In the genomic region with DNA sequence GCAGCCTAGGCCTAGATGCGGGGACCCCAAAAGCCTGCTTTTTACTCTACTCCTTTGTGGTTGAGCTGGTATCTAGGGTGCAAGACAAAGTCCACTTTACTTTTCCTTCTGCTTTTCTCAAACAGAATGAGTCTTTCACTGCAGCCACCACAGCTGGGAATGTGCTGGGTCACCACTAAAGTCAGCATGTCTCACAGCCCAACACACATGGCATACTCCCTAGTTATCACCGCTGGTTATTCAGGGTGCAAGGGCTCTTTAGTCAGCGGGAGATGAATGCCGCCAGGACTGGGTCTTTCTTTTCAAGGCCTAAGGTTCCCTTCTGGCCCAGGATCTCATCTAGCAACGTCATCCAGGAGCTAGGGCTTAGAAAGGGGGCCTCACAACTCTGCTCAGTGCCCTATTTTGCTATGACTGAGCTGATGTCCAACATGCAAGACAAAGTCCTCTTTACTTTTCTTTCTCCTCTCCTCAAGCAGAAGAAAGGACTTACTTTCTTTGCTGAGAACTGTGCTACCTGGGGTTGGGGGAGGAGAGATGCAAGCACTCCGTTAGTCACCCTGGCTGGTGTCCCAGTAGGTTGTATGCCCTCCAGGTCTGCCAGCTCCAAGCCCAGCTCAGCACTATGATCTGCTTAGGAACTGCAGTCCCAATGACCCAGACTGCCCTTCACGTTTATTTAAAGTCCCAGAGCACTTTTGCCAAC, we compare ENCODE assay signal across 16 cellular contexts. TPM values are rescaled to one million over a fixed set of nuclear protein-coding genes. Genes with fewer than 3 reads are reported as not detected.
DNase-seq lines count a peak whose midpoint lies in the region; ATAC-seq and TF ChIP-seq lines count a peak whose summit lies in the region.
"Had no signal": no experiment of that assay in that cellular context is flagged by ENCODE, and none has a peak within 500 bp of the region (broad histone marks: within the 10 kb centered on the region; RNA-seq: fewer than 3 reads in every experiment).

No MANE protein-coding gene starts in this region.

- H3K4me3 Mint-ChIP-seq in neural progenitor cell, result no peak overlapping the region
- H3K4me3 Mint-ChIP-seq: activated naive CD8-positive, alpha-beta T cell treated with anti-CD3 and anti-CD28 coated beads for 36 hours had no signal

- H3K27ac ChIP-seq in right lobe of liver (no peak overlapping the region), neural progenitor cell (no peak overlapping the region)
- H3K27ac ChIP-seq: coronary artery, HL-60, tibial artery, WERI-Rb-1 had no signal

- H3F3A ChIP-seq in neural progenitor cell (ENCODE audit: low read depth), result no peaks in the 10 kb centered on the region

- no peak overlapping the region for H3K4me2 ChIP-seq in neural progenitor cell

- no peak overlapping the region for H3K27ac Mint-ChIP-seq in neural progenitor cell
- H3K27ac Mint-ChIP-seq: activated naive CD8-positive, alpha-beta T cell treated with anti-CD3 and anti-CD28 coated beads for 36 hours had no signal

- H4K20me1 ChIP-seq in neural progenitor cell (ENCODE audit: low read depth), result no peaks in the 10 kb centered on the region

- intact Hi-C loops in right lobe of liver (cut with DNase I), result no loop called here

- H3K4me1 ChIP-seq in right lobe of liver (peaks cover 0 to 13% (median 5%) of the 10 kb centered on the region in 4 donors), neural progenitor cell (peaks cover 10% of the 10 kb centered on the region)
- H3K4me1 ChIP-seq: tibial artery had no signal

- no peaks in the 10 kb centered on the region for H3K9me3 Mint-ChIP-seq in neural progenitor cell

- H3K4me1 Mint-ChIP-seq in neural progenitor cell, result peaks cover 10% of the 10 kb centered on the region
- H3K4me1 Mint-ChIP-seq: activated naive CD8-positive, alpha-beta T cell treated with anti-CD3 and anti-CD28 coated beads for 36 hours had no signal

- no peaks in the 10 kb centered on the region for H3K79me2 ChIP-seq in neural progenitor cell (ENCODE audit: low read depth)

- H3K4me3 ChIP-seq in right lobe of liver (no peak overlapping the region), neural progenitor cell (no peak overlapping the region)
- H3K4me3 ChIP-seq: coronary artery, tibial artery had no signal

- H2AFZ ChIP-seq in neural progenitor cell (replicated peaks), result no peak overlapping the region

- no peak for TF ChIP-seq CTCF in right lobe of liver (IDR thresholded peaks at IDR 0.05)
- TF ChIP-seq CTCF in neural progenitor cell (IDR thresholded peaks at IDR 0.05), result no peak

- H3K27me3 Mint-ChIP-seq in neural progenitor cell (ENCODE audit: insufficient read depth, low read depth), result no peaks in the 10 kb centered on the region

- H3K36me3 ChIP-seq in right lobe of liver, result no peaks in the 10 kb centered on the region
- H3K36me3 ChIP-seq in neural progenitor cell, result no peaks in the 10 kb centered on the region
- H3K36me3 ChIP-seq: tibial artery, WERI-Rb-1 had no signal

- no peaks in the 10 kb centered on the region for H3K36me3 Mint-ChIP-seq in neural progenitor cell
- H3K36me3 Mint-ChIP-seq: activated naive CD8-positive, alpha-beta T cell treated with anti-CD3 and anti-CD28 coated beads for 36 hours had no signal

- no peak for TF ChIP-seq POLR2A in right lobe of liver (IDR thresholded peaks at IDR 0.05)

- H3K9ac ChIP-seq in neural progenitor cell, result no peak overlapping the region

- peak; percentile 21 for DNase-seq in EL
- peak; percentile 59 for DNase-seq in RPMI7951 (ENCODE audit: low read depth)
- DNase-seq in right lobe of liver, result peak; percentile 83 to 92 (median 91)
- no peak for DNase-seq in OCI-M1 (lab: John Stamatoyannopoulos, UW)
- DNase-seq in RKO (ENCODE audit: low spot score), result no peak
- no peak for DNase-seq in CD1c-positive myeloid dendritic cell (ENCODE audit: extremely low spot score)
- DNase-seq in neural progenitor cell (ENCODE audit: low spot score), result no peak
- DNase-seq: activated CD8-positive, alpha-beta memory T cell treated with anti-CD3 and anti-CD28 coated beads, Interleukin-2, amount 50 U/mL, for 48 hours; activated naive CD8-positive, alpha-beta T cell treated with anti-CD3 and anti-CD28 coated beads for 36 hours; NCI-H2227 treated with DMSO at 0.1 percent for 48 hours; stimulated activated CD4-positive, alpha-beta T cell treated with anti-CD3 and anti-CD28 coated beads, Interleukin-12 subunit alpha, Interleukin-12 subunit beta, amount 100 ng/mL, for 4 hours; tibial artery; WERI-Rb-1 had no signal

- no peaks in the 10 kb centered on the region for H3K27me3 ChIP-seq in right lobe of liver
- H3K27me3 ChIP-seq in neural progenitor cell, result no peaks in the 10 kb centered on the region
- H3K27me3 ChIP-seq: tibial artery had no signal

- peak; percentile 97 for ATAC-seq in esophagus mucosa
- ATAC-seq in right lobe of liver, result peak; percentile 100

- 61% methylated on average over 6 of the region's 7 CpGs for WGBS in right lobe of liver (ENCODE audit: insufficient coverage, low coverage, low lambda C conversion rate, missing lambda C conversion rate)

- no peaks in the 10 kb centered on the region for H3K9me3 ChIP-seq in right lobe of liver
- H3K9me3 ChIP-seq in neural progenitor cell (ENCODE audit: low read depth), result peaks cover 4% of the 10 kb centered on the region
- H3K9me3 ChIP-seq: tibial artery had no signal

RNA-seq across cellular contexts. Expression of gene STPG2, which starts 22.9 kb away (rescaled TPM):
- not detected in 2 replicates for total RNA-seq in RPMI7951 (2014; rRNA removed; shearing (Covaris generic))
- total RNA-seq in esophagus mucosa (0.20 TPM), right lobe of liver (under 1 TPM in 4 of 6 experiments, not detected in 2; 0.25 to 0.46 (median 0.40) TPM), neural progenitor cell (ENCODE audit: low replicate concordance) (0.06 and 0.99 TPM in 2 replicates)
- total RNA-seq: activated naive CD8-positive, alpha-beta T cell treated with anti-CD3 and anti-CD28 coated beads for 36 hours had no signal

Comparison
In these comparisons a context has a peak if more than half of its experiments do, and no peak if none do; other contexts are left out.
1. DNase-seq: peak in EL (single experiment), RPMI7951 (single experiment) and right lobe of liver (3 of 3); none in OCI-M1 (single experiment), RKO (single experiment), CD1c-positive myeloid dendritic cell (single experiment) and neural progenitor cell (single experiment).